In the genomic region with DNA sequence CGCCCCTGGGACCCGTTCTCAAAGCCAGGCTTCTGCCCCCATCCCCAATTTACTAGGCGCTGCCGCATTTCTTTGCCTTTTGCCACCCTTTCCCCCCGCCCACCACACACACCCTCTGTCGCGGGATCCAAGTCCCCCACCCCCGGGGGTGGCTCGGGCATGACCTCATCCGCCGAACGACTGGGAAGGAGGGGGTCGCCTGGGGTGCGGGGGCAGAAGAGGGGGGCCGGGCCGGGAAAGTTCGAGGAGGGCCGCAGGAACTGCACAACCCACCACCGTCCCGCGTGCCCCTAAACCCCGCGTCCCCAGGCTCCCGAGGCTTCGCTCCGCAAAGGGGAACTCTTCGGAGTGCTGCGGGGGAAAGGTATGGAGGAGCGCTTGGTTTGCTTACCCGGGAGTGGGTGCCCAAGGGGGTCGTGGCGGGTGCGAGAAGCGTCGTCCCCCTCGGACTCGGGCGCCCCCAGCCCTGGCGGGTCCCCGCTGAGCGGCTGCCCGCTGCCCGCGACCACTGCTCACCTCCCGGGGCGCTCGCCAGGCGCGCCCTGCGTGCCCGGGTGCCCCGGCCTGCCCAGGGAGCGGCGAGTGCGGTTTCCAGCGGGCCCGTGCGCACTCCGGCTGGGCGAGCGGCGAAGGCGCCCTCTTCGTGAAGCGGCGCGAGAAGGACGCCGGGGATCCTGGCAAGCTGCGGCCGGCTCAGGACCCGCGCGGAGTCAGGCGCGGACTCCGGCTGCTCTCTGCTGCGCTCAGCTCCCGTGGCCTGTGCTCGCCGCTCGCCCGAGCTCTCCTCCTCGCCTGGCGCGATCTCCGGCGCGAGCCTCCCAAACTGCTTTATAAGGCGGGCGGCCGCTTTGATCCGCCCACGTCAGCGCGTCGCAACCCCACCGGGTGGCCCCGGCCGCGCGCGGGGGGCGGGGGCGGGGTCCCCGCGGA, we compare ENCODE assay signal across 8 cellular contexts. TPM values are rescaled to one million over a fixed set of nuclear protein-coding genes. Genes with fewer than 3 reads are reported as not detected.
DNase-seq lines count a peak whose midpoint lies in the region; ATAC-seq and TF ChIP-seq lines count a peak whose summit lies in the region.

No MANE protein-coding gene starts in this region.

- H3K27me3 Mint-ChIP-seq in central memory CD8-positive, alpha-beta T cell: peaks cover 19% of the 10 kb centered on the region

- H3K27ac Mint-ChIP-seq in central memory CD8-positive, alpha-beta T cell (ENCODE audit: low read depth): no peak overlapping the region

- TF ChIP-seq POLR2A in stomach (IDR thresholded peaks at IDR 0.05): no peak

- H3K36me3 ChIP-seq in stomach: no peaks in the 10 kb centered on the region

- no peaks in the 10 kb centered on the region for H3K9me3 Mint-ChIP-seq in central memory CD8-positive, alpha-beta T cell

- peak overlapping the region in 2 of 5 donors; percentile 13 to 70 for H3K27ac ChIP-seq in stomach

- H3K4me1 Mint-ChIP-seq in central memory CD8-positive, alpha-beta T cell: peaks cover 15% of the 10 kb centered on the region

- H3K27me3 ChIP-seq in stomach: peaks cover 5 to 85% (median 61%) of the 10 kb centered on the region in 3 donors

- H3K4me3 ChIP-seq in stomach: peak overlapping the region; percentile 53 to 64 (median 56)

- TF ChIP-seq EP300 in stomach (IDR thresholded peaks at IDR 0.05): no peak

- WGBS in stomach, 5 donors: 1 to 2% (median 1%) methylated on average over 42 to 107 of the region's 107 CpGs

- TF ChIP-seq CTCF in GM13976 (IDR thresholded peaks at IDR 0.05; ENCODE audit: borderline replicate concordance, control extremely low read depth, extremely low read depth, insufficient read depth, missing control alignments) (no peak), stomach (IDR thresholded peaks at IDR 0.05) (no peak)

- DNase-seq in AG08395 (ENCODE audit: low spot score) (peak; percentile 60), GM13976 (ENCODE audit: low spot score) (peak; percentile 52), RKO (ENCODE audit: low spot score) (peak; percentile 52), left colon (peak; percentile 60 to 77), stomach (peak; percentile 50)
- no peak for DNase-seq in central memory CD8-positive, alpha-beta T cell (ENCODE audit: low spot score in 2 of 2)

- peak overlapping the region; percentile 78 for H3K4me3 Mint-ChIP-seq in central memory CD8-positive, alpha-beta T cell

- intact Hi-C loops in left colon (cut with DNase I, micrococcal nuclease): loop anchor here (5.0 kb wide), 1 partner anchor 107 kb away; no protein-coding TSS in a partner anchor
- intact Hi-C loops in stomach (cut with DNase I; ENCODE audit: low total_unique reads): no loop called here

- no peak for ATAC-seq in central memory CD8-positive, alpha-beta T cell (replicated peaks; ENCODE audit: extremely low read depth, poor library complexity, severe bottlenecking)
- ATAC-seq in left colon (peak; percentile 18), HG03045 (IDR thresholded peaks at IDR 0.05; ENCODE audit: unreplicated experiment) (no peak), GM18861 (IDR thresholded peaks at IDR 0.05; ENCODE audit: unreplicated experiment) (no peak)

- H3K36me3 Mint-ChIP-seq in central memory CD8-positive, alpha-beta T cell (ENCODE audit: insufficient read depth): peaks cover 8% of the 10 kb centered on the region

- H3K9me3 ChIP-seq in stomach: no peaks in the 10 kb centered on the region

- in situ Hi-C loops in GM13976 (cut with MboI; ENCODE audit: low sequenced_read_pairs, unreplicated experiment): loop anchor here (10.0 to 25.0 kb wide), 2 partner anchors 105 to 477 kb away; no protein-coding TSS in a partner anchor

- peaks cover 54 to 62% (median 59%) of the 10 kb centered on the region in 4 donors for H3K4me1 ChIP-seq in stomach

RNA-seq across cellular contexts. Expression of gene WNT11, which starts 3.9 kb away (rescaled TPM):
- total RNA-seq in left colon (1 to 10 TPM; 7.3 to 7.9 TPM), stomach (10 to 100 TPM in 2 of 5 donors, 1 to 10 TPM in 1, not detected in 2; 1.8 to 96.7 (median 34.4) TPM)
- under 1 TPM; 0.12 to 0.76 (median 0.30) TPM for polyA plus RNA-seq in stomach

Comparison
In these comparisons a context has a peak if more than half of its experiments do, and no peak if none do; other contexts are left out.
1. DNase-seq: peak in AG08395 (single experiment), GM13976 (single experiment), RKO (single experiment), left colon (2 of 2) and stomach (single experiment); none in central memory CD8-positive, alpha-beta T cell (0 of 2).